In the genomic region with DNA sequence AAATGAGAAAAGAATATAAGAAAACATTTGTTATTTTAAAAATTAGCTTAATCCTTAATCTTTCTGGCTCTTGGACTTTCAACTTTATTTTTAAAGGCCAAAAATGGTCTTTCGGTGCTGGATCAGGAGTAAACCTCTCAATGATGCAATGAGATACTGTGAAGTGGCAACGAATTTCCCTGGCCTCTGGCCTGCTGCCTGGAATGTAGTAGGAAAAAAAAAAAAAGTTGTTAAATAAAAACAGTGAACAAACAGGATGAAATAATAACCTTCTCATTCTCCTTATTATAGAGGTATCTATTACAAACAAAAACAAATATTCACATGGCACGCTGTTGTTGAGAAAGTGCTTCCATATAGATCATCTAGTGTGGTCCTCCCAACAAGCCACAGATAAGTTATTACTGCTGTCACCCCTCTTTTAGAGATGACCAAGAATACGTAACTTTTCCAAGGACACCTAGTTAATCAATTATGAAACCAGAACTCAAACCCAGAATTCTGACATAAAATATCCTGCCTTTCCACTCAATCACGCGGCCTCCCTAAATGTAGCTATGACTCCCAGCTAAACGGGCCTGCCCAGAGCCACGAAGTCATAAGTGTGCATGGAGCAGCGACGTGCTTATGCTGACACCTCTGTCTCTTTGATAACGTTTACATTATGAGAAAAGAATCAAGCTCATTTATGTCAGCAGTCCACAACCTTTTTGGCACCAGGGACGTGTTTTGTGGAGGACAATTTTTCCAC, we compare ENCODE assay signal across 14 cellular contexts.
DNase-seq lines count a peak whose midpoint lies in the region; ATAC-seq and TF ChIP-seq lines count a peak whose summit lies in the region.
"Had no signal": no experiment of that assay in that cellular context is flagged by ENCODE, and none has a peak within 500 bp of the region (broad histone marks: within the 10 kb centered on the region; RNA-seq: fewer than 3 reads in every experiment).

No MANE protein-coding gene starts in this region.

- peak overlapping the region; percentile 94 for H3K27ac ChIP-seq in DOHH2 (ENCODE audit: low read depth, low read length)
- H3K27ac ChIP-seq: VCaP had no signal

- no peak for ATAC-seq in HG02884 (IDR thresholded peaks at IDR 0.05; ENCODE audit: unreplicated experiment)
- ATAC-seq in GM18909 (IDR thresholded peaks at IDR 0.05; ENCODE audit: poor library complexity, unreplicated experiment) = no peak
- ATAC-seq: mucosa of descending colon had no signal

- H3K79me2 ChIP-seq in DOHH2 (ENCODE audit: control insufficient read depth, low read length) = peaks cover 99% of the 10 kb centered on the region

- no peaks in the 10 kb centered on the region for H3K27me3 ChIP-seq in DOHH2 (ENCODE audit: control insufficient read depth, low read length)

- H3K9me3 ChIP-seq in DOHH2 (ENCODE audit: control insufficient read depth, insufficient read depth, low read length) = no peaks in the 10 kb centered on the region
- H3K9me3 ChIP-seq: mucosa of descending colon had no signal

- peaks cover 40% of the 10 kb centered on the region for H3F3A ChIP-seq in DOHH2 (ENCODE audit: control insufficient read depth, insufficient read depth)

- H3K4me2 ChIP-seq in DOHH2 (ENCODE audit: low read length) = peak overlapping the region; percentile 94

- H3K4me3 ChIP-seq in DOHH2 (ENCODE audit: low read length) (peak overlapping the region; percentile 74), fibroblast of mammary gland (ENCODE audit: control insufficient read depth, low read depth, low read length) (no peak overlapping the region), retinal pigment epithelial cell (ENCODE audit: low read length) (no peak overlapping the region)
- H3K4me3 ChIP-seq: mucosa of descending colon had no signal

- H4K20me1 ChIP-seq in DOHH2 (ENCODE audit: control insufficient read depth, insufficient read depth, low read depth, low read length) = no peaks in the 10 kb centered on the region

- H3K4me1 ChIP-seq in DOHH2 (ENCODE audit: control insufficient read depth, low read length) = peaks cover 99% of the 10 kb centered on the region

- H3K9me2 ChIP-seq in DOHH2 (replicated peaks; ENCODE audit: control insufficient read depth, low read length) = no peaks in the 10 kb centered on the region

- DNase-seq in NCI-H460 (ENCODE audit: extremely low read depth, low read depth) (peak; percentile 49), fibroblast of mammary gland (ENCODE audit: low read depth) (peak; percentile 69), retinal pigment epithelial cell (ENCODE audit: low read depth) (peak; percentile 30), NCI-H524 treated with DMSO at 0.1 percent for 48 hours (lab: John Stamatoyannopoulos, UW) (no peak), cerebellar nuclear complex (lab: John Stamatoyannopoulos, UW) (no peak)
- DNase-seq: DMS 273 treated with DMSO at 0.1 percent for 48 hours; foreskin melanocyte; mucosa of descending colon; OCI-M1; stimulated activated CD4-positive, alpha-beta T cell treated with anti-CD3 and anti-CD28 coated beads, Interleukin-4, amount 100 ng/mL, for 1 hour had no signal

- TF ChIP-seq CTCF in DOHH2 (IDR thresholded peaks at IDR 0.05; ENCODE audit: low read depth, low read length, poor library complexity, severe bottlenecking) (no peak), fibroblast of mammary gland (conservative IDR thresholded peaks at IDR 0.05; ENCODE audit: control insufficient read depth, insufficient read depth, low read depth, low read length) (no peak), retinal pigment epithelial cell (conservative IDR thresholded peaks at IDR 0.05; ENCODE audit: low read depth, low read length) (no peak)

- peaks cover 69% of the 10 kb centered on the region for H3K36me3 ChIP-seq in DOHH2 (ENCODE audit: control insufficient read depth, low read length)

Comparison
In these comparisons a context has a peak if more than half of its experiments do, and no peak if none do; other contexts are left out.
1. DNase-seq: peak in NCI-H460 (single experiment), fibroblast of mammary gland (single experiment) and retinal pigment epithelial cell (single experiment); none in NCI-H524 treated with DMSO at 0.1 percent for 48 hours (single experiment) and cerebellar nuclear complex (0 of 2).